ENCODE assay signal across 9 cellular contexts in the genomic region with DNA sequence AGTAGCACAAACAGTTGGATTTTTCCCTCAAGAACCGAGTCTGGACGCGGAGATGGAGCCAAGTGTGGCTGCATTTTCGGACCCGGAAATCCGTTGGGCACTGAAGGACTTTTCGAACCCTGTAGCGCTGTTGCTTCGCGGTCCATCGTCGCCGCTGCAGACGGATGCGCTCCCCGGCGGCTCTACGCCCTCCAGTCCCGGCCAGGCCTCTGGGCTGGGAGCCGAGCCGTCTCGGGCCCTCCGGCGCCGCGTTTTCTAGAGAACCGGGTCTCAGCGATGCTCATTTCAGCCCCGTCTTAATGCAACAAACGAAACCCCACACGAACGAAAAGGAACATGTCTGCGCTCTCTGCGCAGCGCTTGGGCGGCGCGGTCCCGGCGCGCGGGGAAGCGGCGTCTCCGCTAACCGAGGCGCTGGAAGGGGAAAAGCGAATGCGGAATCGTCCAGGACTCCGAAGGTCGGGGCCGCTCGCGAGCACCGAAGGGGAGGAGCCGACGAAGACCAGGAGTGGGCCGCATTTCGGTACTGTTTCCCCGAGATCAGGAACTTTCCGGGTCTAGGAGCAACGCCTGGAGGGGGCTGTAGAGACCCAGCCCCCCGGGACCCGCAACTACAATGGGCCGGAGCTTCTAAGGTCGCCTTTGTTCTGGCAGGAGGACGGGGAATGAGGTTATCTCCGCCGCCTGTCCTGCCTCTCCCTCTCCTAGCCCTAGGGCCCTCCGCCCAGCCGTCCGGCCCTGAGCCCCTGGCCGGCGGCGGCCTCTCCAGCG. TPM values are rescaled to one million over a fixed set of nuclear protein-coding genes. Genes with fewer than 3 reads are reported as not detected.
DNase-seq lines count a peak whose midpoint lies in the region; ATAC-seq and TF ChIP-seq lines count a peak whose summit lies in the region.
"Had no signal": no experiment of that assay in that cellular context is flagged by ENCODE, and none has a peak within 500 bp of the region (broad histone marks: within the 10 kb centered on the region; RNA-seq: fewer than 3 reads in every experiment).

No MANE protein-coding gene starts in this region.

- H3K4me3 ChIP-seq in right cardiac atrium (ENCODE audit: low read length) (peak overlapping the region; percentile 17), right atrium auricular region (peak overlapping the region in 1 of 2 donors; percentile 38), urinary bladder (ENCODE audit: low read depth, low read length) (peak overlapping the region; percentile 7)

- H3K4me1 ChIP-seq in right cardiac atrium (ENCODE audit: control insufficient read depth, insufficient read depth, low read length) (peaks cover 6% of the 10 kb centered on the region), right atrium auricular region (peaks cover 0 to 69% of the 10 kb centered on the region in 2 donors), urinary bladder (ENCODE audit: insufficient read depth) (peaks cover 1% of the 10 kb centered on the region)

- DNase-seq in right cardiac atrium (peak in 1 of 3 donors; percentile 43), right atrium auricular region (ENCODE audit: low spot score) (no peak), left kidney (ENCODE audit: low read depth, low spot score) (peak; percentile 70), NAMALWA (ENCODE audit: low spot score) (no peak)
- DNase-seq in activated naive CD4-positive, alpha-beta T cell treated with anti-CD3 and anti-CD28 coated beads, Interleukin-2, amount 50 U/mL, for 72 hours (ENCODE audit: low spot score in 2 of 2), result peak; percentile 43 to 47

- intact Hi-C loops in right cardiac atrium (cut with DNase I), result no loop called here

- WGBS in right cardiac atrium, result 2% methylated on average over 77 of the region's 77 CpGs
- 2% methylated on average over 77 of the region's 77 CpGs for WGBS in urinary bladder

- H3K36me3 ChIP-seq in right atrium auricular region, result no peaks in the 10 kb centered on the region
- no peaks in the 10 kb centered on the region for H3K36me3 ChIP-seq in urinary bladder (ENCODE audit: insufficient read depth)

- no peak for TF ChIP-seq CTCF in right atrium auricular region (IDR thresholded peaks at IDR 0.05)

- H3K27me3 ChIP-seq in right cardiac atrium (ENCODE audit: control insufficient read depth, insufficient read depth), result no peaks in the 10 kb centered on the region
- H3K27me3 ChIP-seq in right atrium auricular region, result peaks cover 62 to 86% of the 10 kb centered on the region in 2 donors

- H3K27ac ChIP-seq in right cardiac atrium (ENCODE audit: low read length) (no peak overlapping the region), right atrium auricular region (no peak overlapping the region), urinary bladder (ENCODE audit: low read depth) (no peak overlapping the region)

- no peaks in the 10 kb centered on the region for H3K9me3 ChIP-seq in right cardiac atrium (ENCODE audit: control insufficient read depth, low read length)
- H3K9me3 ChIP-seq in right atrium auricular region, result no peaks in the 10 kb centered on the region

- H3K9me3 Mint-ChIP-seq in activated naive CD4-positive, alpha-beta T cell treated with anti-CD3 and anti-CD28 coated beads, Interleukin-2, amount 50 U/mL, for 72 hours, result no peaks in the 10 kb centered on the region

- H3K36me3 Mint-ChIP-seq in activated naive CD4-positive, alpha-beta T cell treated with anti-CD3 and anti-CD28 coated beads, Interleukin-2, amount 50 U/mL, for 72 hours, result no peaks in the 10 kb centered on the region

- no peak overlapping the region for H3K27ac Mint-ChIP-seq in activated naive CD4-positive, alpha-beta T cell treated with anti-CD3 and anti-CD28 coated beads, Interleukin-2, amount 50 U/mL, for 72 hours

- ATAC-seq in right cardiac atrium (peak in 1 of 2 donors; percentile 9), GM21717 (IDR thresholded peaks at IDR 0.05; ENCODE audit: unreplicated experiment) (no peak), GM21825 (IDR thresholded peaks at IDR 0.05; ENCODE audit: unreplicated experiment) (no peak)
- ATAC-seq in activated naive CD4-positive, alpha-beta T cell treated with anti-CD3 and anti-CD28 coated beads, Interleukin-2, amount 50 U/mL, for 72 hours, result peak in 1 of 2 donors; percentile 12

RNA-seq across cellular contexts. Expression of a gene that starts 3.2 kb away (rescaled TPM):
- total RNA-seq in right cardiac atrium (not detected), right atrium auricular region (under 1 TPM in 1 of 2 donors, not detected in 1; 0.31 TPM), urinary bladder (not detected)
- polyA plus RNA-seq in right cardiac atrium (0.18 TPM), urinary bladder (not detected)
- total RNA-seq in activated naive CD4-positive, alpha-beta T cell treated with anti-CD3 and anti-CD28 coated beads, Interleukin-2, amount 50 U/mL, for 72 hours, result not detected
- total RNA-seq: RPMI7951 had no signal

RNA-seq across cellular contexts. Expression of a gene that starts 33.3 kb away (rescaled TPM):
- total RNA-seq in right cardiac atrium (10 to 100 TPM; 35.9 to 56.3 (median 44.3) TPM), right atrium auricular region (10 to 100 TPM; 34.5 to 47.8 TPM), urinary bladder (5.5 TPM)
- polyA plus RNA-seq in right cardiac atrium (50.3 TPM), urinary bladder (28.2 TPM)
- total RNA-seq in activated naive CD4-positive, alpha-beta T cell treated with anti-CD3 and anti-CD28 coated beads, Interleukin-2, amount 50 U/mL, for 72 hours, result 1 to 10 TPM; 6.6 to 9.3 TPM

Comparison
In these comparisons a context has a peak if more than half of its experiments do, and no peak if none do; other contexts are left out.
1. DNase-seq: peak in activated naive CD4-positive, alpha-beta T cell treated with anti-CD3 and anti-CD28 coated beads, Interleukin-2, amount 50 U/mL, for 72 hours (2 of 2) and left kidney (single experiment); none in right atrium auricular region (single experiment) and NAMALWA (single experiment).